14 cellular contexts compared by ENCODE assay signal in genomic region chr4:7874838-7875237, GRCh38.
"Had no signal": no experiment of that assay in that cellular context is flagged by ENCODE, and none has a peak within 500 bp of the region (broad histone marks: within the 10 kb centered on the region; RNA-seq: fewer than 3 reads in every experiment).

No MANE protein-coding gene starts in this region.

- H3K4me1 Mint-ChIP-seq: memory B cell had no signal

- H3K4me3 Mint-ChIP-seq: immature natural killer cell, memory B cell, mesothelial cell of epicardium, natural killer cell, neural crest cell had no signal

- H3K36me3 Mint-ChIP-seq: memory B cell, natural killer cell had no signal

- ATAC-seq: esophagus mucosa, gastroesophageal sphincter, lower lobe of right lung, natural killer cell had no signal

- DNase-seq: effector memory CD4-positive, alpha-beta T cell; immature natural killer cell; left ventricle myocardium inferior; lower lobe of right lung; natural killer cell; small intestine; stimulated activated CD4-positive, alpha-beta T cell treated with anti-CD3 and anti-CD28 coated beads, Interleukin-12 subunit alpha, Interleukin-12 subunit beta, amount 100 ng/mL, for 4 hours; stimulated activated naive CD4-positive, alpha-beta T cell treated with Interleukin-2 at 50 U/mL for 16 hours; trophoblast cell had no signal

- H3K9me3 Mint-ChIP-seq: immature natural killer cell, memory B cell, natural killer cell had no signal

- H3K27ac Mint-ChIP-seq: immature natural killer cell, memory B cell, natural killer cell had no signal

- H3K9me3 ChIP-seq: gastroesophageal sphincter, left ventricle myocardium inferior, lower lobe of right lung had no signal

- H3K27me3 ChIP-seq: gastroesophageal sphincter had no signal

- H3K36me3 ChIP-seq: left ventricle myocardium inferior had no signal

- H3K4me3 ChIP-seq: gastroesophageal sphincter, left ventricle myocardium inferior, lower lobe of right lung had no signal

- H3K27ac ChIP-seq: left ventricle myocardium inferior, lower lobe of right lung had no signal
